ENCODE assay signal across 26 cellular contexts in the genomic region with DNA sequence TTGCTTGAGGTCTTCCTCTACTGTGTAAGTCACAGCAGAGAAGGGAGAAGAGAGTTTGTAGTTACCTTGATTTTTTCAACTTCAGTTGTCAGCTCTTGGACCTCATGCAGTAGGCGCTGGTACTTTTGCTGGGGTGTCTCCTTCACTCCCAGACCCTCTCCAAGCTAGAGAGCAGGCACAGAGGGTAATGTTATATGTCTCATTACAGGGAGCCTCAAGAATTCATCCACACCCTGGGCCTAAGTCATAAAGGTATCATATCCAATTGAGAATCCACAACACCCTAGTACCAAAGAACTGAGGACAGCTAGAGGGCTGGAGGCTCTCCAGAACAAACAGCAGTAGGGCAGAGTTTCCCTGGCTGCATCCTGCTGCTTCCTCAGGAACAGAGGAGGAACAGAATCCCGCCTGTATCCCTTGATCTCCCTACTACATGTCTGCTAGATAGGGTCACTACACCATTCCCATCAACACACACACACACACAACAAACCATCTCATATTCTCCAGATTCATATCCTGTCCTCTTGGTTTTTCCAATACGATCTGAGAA. TPM values are rescaled to one million over a fixed set of nuclear protein-coding genes. Genes with fewer than 3 reads are reported as not detected.
"Had no signal": no experiment of that assay in that cellular context is flagged by ENCODE, and none has a peak within 500 bp of the region (broad histone marks: within the 10 kb centered on the region; RNA-seq: fewer than 3 reads in every experiment).

No MANE protein-coding gene starts in this region.

- DNase-seq: activated CD4-positive, alpha-beta T cell treated with anti-CD3 and anti-CD28 coated beads for 36 hours; activated CD4-positive, alpha-beta T cell treated with anti-CD3 and anti-CD28 coated beads, Interleukin-2, amount 50 U/mL, for 4 hours; activated CD8-positive, alpha-beta memory T cell treated with anti-CD3 and anti-CD28 coated beads for 24 hours; activated CD8-positive, alpha-beta memory T cell treated with anti-CD3 and anti-CD28 coated beads, Interleukin-2, amount 50 U/mL, for 4 hours; activated effector memory CD4-positive, alpha-beta T cell treated with anti-CD3 and anti-CD28 coated beads, Interleukin-2, amount 50 U/mL, for 16 hours; activated naive CD4-positive, alpha-beta T cell treated with anti-CD3 and anti-CD28 coated beads, Interleukin-2, amount 10 ng/mL, durations not matched to agents 7 days and 5 days; activated T-cell treated with anti-CD3 and anti-CD28 coated beads, Interleukin-2, amount 50 U/mL, for 72 hours; amygdala; cerebellar nuclear complex; cortex of kidney; endodermal cell; heart right ventricle; kidney; left lung; pancreas; right cardiac atrium; stimulated activated CD4-positive, alpha-beta T cell treated with anti-CD3 and anti-CD28 coated beads, Interleukin-12 subunit alpha, Interleukin-12 subunit beta, amount 100 ng/mL, for 4 hours; stimulated activated CD4-positive, alpha-beta T cell treated with anti-CD3 and anti-CD28 coated beads, Interleukin-4, amount 100 ng/mL, for 4 hours; T-helper 1 cell; upper lobe of left lung had no signal

- H3K4me1 Mint-ChIP-seq: endodermal cell, nephron had no signal

- H3K4me3 Mint-ChIP-seq: activated CD4-positive, alpha-beta T cell treated with anti-CD3 and anti-CD28 coated beads for 36 hours; activated naive CD4-positive, alpha-beta T cell treated with anti-CD3 and anti-CD28 coated beads, Interleukin-2, amount 10 ng/mL, durations not matched to agents 7 days and 5 days; activated T-cell treated with anti-CD3 and anti-CD28 coated beads, Interleukin-2, amount 50 U/mL, for 72 hours; endodermal cell; nephron; WTC11 had no signal

- H3K27me3 Mint-ChIP-seq: activated CD4-positive, alpha-beta T cell treated with anti-CD3 and anti-CD28 coated beads for 36 hours; activated naive CD4-positive, alpha-beta T cell treated with anti-CD3 and anti-CD28 coated beads, Interleukin-2, amount 10 ng/mL, durations not matched to agents 7 days and 5 days had no signal

- H3K9me3 ChIP-seq: heart right ventricle, left lung, neutrophil, pancreas, thoracic aorta, upper lobe of left lung had no signal

- H3K27me3 ChIP-seq: heart right ventricle, left lung, neutrophil, pancreas, upper lobe of left lung had no signal

- H3K9me3 Mint-ChIP-seq: activated naive CD4-positive, alpha-beta T cell treated with anti-CD3 and anti-CD28 coated beads, Interleukin-2, amount 10 ng/mL, durations not matched to agents 7 days and 5 days; activated T-cell treated with anti-CD3 and anti-CD28 coated beads, Interleukin-2, amount 50 U/mL, for 72 hours; endodermal cell; nephron; WTC11 had no signal

- H3K4me3 ChIP-seq: heart right ventricle, left lung, pancreas, thoracic aorta, upper lobe of left lung had no signal

- ATAC-seq: activated CD4-positive, alpha-beta T cell treated with anti-CD3 and anti-CD28 coated beads for 36 hours; activated T-cell treated with anti-CD3 and anti-CD28 coated beads, Interleukin-2, amount 50 U/mL, for 72 hours had no signal

- H3K27ac Mint-ChIP-seq: activated CD4-positive, alpha-beta T cell treated with anti-CD3 and anti-CD28 coated beads for 36 hours; activated T-cell treated with anti-CD3 and anti-CD28 coated beads, Interleukin-2, amount 50 U/mL, for 72 hours; endodermal cell; nephron; WTC11 had no signal

- H3K27ac ChIP-seq: epithelial cell of prostate, heart right ventricle, left lung, neutrophil, pancreas, thoracic aorta, upper lobe of left lung had no signal

- H3K4me1 ChIP-seq: heart right ventricle, left lung, pancreas had no signal

- FAIRE-seq: kidney, pancreas had no signal

RNA-seq across cellular contexts. Expression of a gene that starts 14.8 kb away (rescaled TPM):
- total RNA-seq: myocyte had no signal
